In the genomic region with DNA sequence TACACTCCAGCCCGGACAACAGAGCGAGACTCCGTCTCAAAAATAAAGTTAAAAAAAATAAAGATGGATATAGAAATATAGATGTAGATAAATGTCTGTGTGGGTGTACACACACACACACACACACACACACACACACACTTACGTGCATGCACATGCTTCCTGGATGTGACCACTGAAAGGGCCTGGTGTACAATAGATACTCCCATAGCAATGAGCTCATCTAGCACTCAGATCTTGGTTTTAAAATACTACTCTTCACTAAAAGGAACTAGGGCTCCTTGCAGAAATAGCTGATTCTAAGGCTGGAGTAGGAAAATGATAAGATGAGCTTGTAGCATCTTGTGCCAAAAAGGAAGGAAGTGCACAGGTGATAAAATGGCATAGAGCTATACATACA, we compare ENCODE assay signal across 1 cellular context.
TF ChIP-seq lines count a peak whose summit lies in the region.

No MANE protein-coding gene starts in this region.

TF ChIP-seq in WTC11, 78 proteins besides CTCF, POLR2A, EP300 and RAD21 (continued from another document):
- TF ChIP-seq, protein P1, sequence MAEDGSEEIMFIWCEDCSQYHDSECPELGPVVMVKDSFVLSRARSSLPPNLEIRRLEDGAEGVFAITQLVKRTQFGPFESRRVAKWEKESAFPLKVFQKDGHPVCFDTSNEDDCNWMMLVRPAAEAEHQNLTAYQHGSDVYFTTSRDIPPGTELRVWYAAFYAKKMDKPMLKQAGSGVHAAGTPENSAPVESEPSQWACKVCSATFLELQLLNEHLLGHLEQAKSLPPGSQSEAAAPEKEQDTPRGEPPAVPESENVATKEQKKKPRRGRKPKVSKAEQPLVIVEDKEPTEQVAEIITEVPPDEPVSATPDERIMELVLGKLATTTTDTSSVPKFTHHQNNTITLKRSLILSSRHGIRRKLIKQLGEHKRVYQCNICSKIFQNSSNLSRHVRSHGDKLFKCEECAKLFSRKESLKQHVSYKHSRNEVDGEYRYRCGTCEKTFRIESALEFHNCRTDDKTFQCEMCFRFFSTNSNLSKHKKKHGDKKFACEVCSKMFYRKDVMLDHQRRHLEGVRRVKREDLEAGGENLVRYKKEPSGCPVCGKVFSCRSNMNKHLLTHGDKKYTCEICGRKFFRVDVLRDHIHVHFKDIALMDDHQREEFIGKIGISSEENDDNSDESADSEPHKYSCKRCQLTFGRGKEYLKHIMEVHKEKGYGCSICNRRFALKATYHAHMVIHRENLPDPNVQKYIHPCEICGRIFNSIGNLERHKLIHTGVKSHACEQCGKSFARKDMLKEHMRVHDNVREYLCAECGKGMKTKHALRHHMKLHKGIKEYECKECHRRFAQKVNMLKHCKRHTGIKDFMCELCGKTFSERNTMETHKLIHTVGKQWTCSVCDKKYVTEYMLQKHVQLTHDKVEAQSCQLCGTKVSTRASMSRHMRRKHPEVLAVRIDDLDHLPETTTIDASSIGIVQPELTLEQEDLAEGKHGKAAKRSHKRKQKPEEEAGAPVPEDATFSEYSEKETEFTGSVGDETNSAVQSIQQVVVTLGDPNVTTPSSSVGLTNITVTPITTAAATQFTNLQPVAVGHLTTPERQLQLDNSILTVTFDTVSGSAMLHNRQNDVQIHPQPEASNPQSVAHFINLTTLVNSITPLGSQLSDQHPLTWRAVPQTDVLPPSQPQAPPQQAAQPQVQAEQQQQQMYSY (CRISPR knock-in tag; IDR thresholded peaks at IDR 0.05): no peak
- TF ChIP-seq ZNF396 (CRISPR knock-in tag; IDR thresholded peaks at IDR 0.05; ENCODE audit: borderline replicate concordance): no peak
TF ChIP-seq in WTC11: peak in this region for 0.
